18 cellular contexts compared by ENCODE assay signal in the genomic region with DNA sequence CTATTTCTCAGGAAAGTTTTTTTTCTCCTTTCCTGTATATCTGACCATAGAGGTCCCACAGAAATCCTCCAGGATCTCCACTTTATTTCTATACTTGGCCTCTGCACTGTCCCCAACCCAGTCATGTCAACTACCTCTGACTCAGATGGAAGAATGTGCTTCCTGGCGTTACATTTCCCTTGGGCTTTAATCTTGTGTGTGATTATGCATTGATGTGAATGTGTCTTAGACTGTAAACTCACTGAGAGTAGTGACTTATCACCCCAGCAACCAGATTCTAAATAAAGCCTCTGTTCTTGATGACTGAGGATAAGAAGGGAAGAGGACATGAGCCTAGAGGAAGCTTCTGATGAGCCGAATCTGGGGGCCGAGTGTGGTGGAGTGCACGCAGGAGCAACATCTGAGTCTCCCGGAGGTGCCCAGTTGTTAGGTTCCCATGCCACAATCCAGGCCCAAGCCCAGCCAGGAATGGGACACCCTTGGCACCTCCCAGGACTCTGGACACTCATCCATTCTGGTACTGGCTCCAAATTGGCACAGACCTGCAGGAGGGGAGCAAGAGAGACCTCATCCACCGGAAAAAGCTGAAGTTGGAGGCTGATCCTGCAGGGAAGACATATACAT. TPM values are rescaled to one million over a fixed set of nuclear protein-coding genes. Genes with fewer than 3 reads are reported as not detected.
A peak's percentile ranks its signal among the peaks of the same experiment; 100 is the strongest.
DNase-seq lines count a peak whose midpoint lies in the region; ATAC-seq and TF ChIP-seq lines count a peak whose summit lies in the region.
"Had no signal": no experiment of that assay in that cellular context is flagged by ENCODE, and none has a peak within 500 bp of the region (broad histone marks: within the 10 kb centered on the region; RNA-seq: fewer than 3 reads in every experiment).

No MANE protein-coding gene starts in this region.

- H3K4me3 Mint-ChIP-seq in nephron progenitor cell = no peak overlapping the region
- H3K4me3 Mint-ChIP-seq: activated T-cell treated with anti-CD3 and anti-CD28 coated beads, Interleukin-2, amount 50 U/mL, for 72 hours; CD8-positive, alpha-beta T cell; dendritic cell treated with granulocyte-macrophage colony-stimulating factor and Interleukin-4, amounts not matched to agents 40 ng/mL and 50 ng/mL, for 4 days had no signal

- ATAC-seq in Panc1 (peak; percentile 56), psoas muscle (peak; percentile 68 to 87 (median 74)), GM19395 (IDR thresholded peaks at IDR 0.05; ENCODE audit: unreplicated experiment) (no peak)
- ATAC-seq in activated naive CD4-positive, alpha-beta T cell treated with anti-CD3 and anti-CD28 coated beads, Interleukin-2, amount 50 U/mL, for 72 hours = no peak
- ATAC-seq: activated T-cell treated with anti-CD3 and anti-CD28 coated beads, Interleukin-2, amount 50 U/mL, for 72 hours; CD8-positive, alpha-beta T cell had no signal

- DNase-seq in Daoy (ENCODE audit: low read depth) (peak; percentile 53), Panc1 (ENCODE audit: low read depth, low spot score) (no peak), fibroblast of gingiva (ENCODE audit: low read depth) (peak; percentile 56), psoas muscle (no peak), nephron progenitor cell (no peak)
- no peak for DNase-seq in activated naive CD4-positive, alpha-beta T cell treated with anti-CD3 and anti-CD28 coated beads, Interleukin-2, amount 50 U/mL, for 72 hours (ENCODE audit: low spot score in 2 of 2)
- DNase-seq: activated CD4-positive, alpha-beta T cell treated with anti-CD3 and anti-CD28 coated beads, Interleukin-2, amount 50 U/mL, for 4 hours; activated T-cell treated with anti-CD3 and anti-CD28 coated beads, Interleukin-2, amount 50 U/mL, for 72 hours; CD8-positive, alpha-beta T cell; midbrain; NCI-H1092 treated with DMSO at 0.1 percent for 48 hours; NCI-H2171 treated with DMSO at 0.1 percent for 48 hours; NK-92 treated with Interleukin-12 subunit alpha and Interleukin-12 subunit beta, amount 100 ng/mL, for 24 hours; ovary; stimulated activated CD4-positive, alpha-beta T cell treated with anti-CD3 and anti-CD28 coated beads, Interleukin-15, amount 100 ng/mL, for 24 hours; substantia nigra had no signal

- H3K9me3 Mint-ChIP-seq in activated naive CD4-positive, alpha-beta T cell treated with anti-CD3 and anti-CD28 coated beads, Interleukin-2, amount 50 U/mL, for 72 hours = peaks cover 4 to 5% of the 10 kb centered on the region in 2 donors
- H3K9me3 Mint-ChIP-seq in nephron progenitor cell = peaks cover 6% of the 10 kb centered on the region
- H3K9me3 Mint-ChIP-seq: dendritic cell treated with granulocyte-macrophage colony-stimulating factor and Interleukin-4, amounts not matched to agents 40 ng/mL and 50 ng/mL, for 4 days had no signal

- H3K4me1 ChIP-seq in Panc1 (ENCODE audit: control insufficient read depth, insufficient read depth, low read length) = no peaks in the 10 kb centered on the region
- H3K4me1 ChIP-seq in psoas muscle = peaks cover 9% of the 10 kb centered on the region

- intact Hi-C loops in Panc1 (cut with micrococcal nuclease; ENCODE audit: unreplicated experiment) (no loop called here), psoas muscle (cut with DNase I) (no loop called here)

- H3K27me3 ChIP-seq in Panc1 (ENCODE audit: control insufficient read depth, insufficient read depth, low read length) = no peaks in the 10 kb centered on the region
- no peaks in the 10 kb centered on the region for H3K27me3 ChIP-seq in psoas muscle (ENCODE audit: insufficient read depth in 3 of 3, low read length in 2 of 3)
- H3K27me3 ChIP-seq: ovary had no signal

- no peak overlapping the region for H3K4me3 ChIP-seq in Panc1 (ENCODE audit: low read depth in 2 of 2, low read length in 2 of 2)
- H3K4me3 ChIP-seq in psoas muscle = no peak overlapping the region
- H3K4me3 ChIP-seq: ovary had no signal

- POLR2A ChIA-PET in Panc1 (lab: Charles Lee) = no interaction called here

- in situ Hi-C loops in Panc1 (cut with HindIII; ENCODE audit: low pct_unique_long_range_greater_than_20kb, low sequenced_read_pairs) = no loop called here

- CTCF ChIA-PET in Panc1 (lab: Charles Lee) = no interaction called here

- H3K27ac ChIP-seq in Panc1 (ENCODE audit: low read length) (peak overlapping the region; percentile 35; the same call in 1 of the 2 replicates), psoas muscle (no peak overlapping the region)
- H3K27ac ChIP-seq: ovary had no signal

- no peaks in the 10 kb centered on the region for H3K36me3 Mint-ChIP-seq in activated naive CD4-positive, alpha-beta T cell treated with anti-CD3 and anti-CD28 coated beads, Interleukin-2, amount 50 U/mL, for 72 hours
- H3K36me3 Mint-ChIP-seq in nephron progenitor cell (ENCODE audit: low read depth) = no peaks in the 10 kb centered on the region
- H3K36me3 Mint-ChIP-seq: CD8-positive, alpha-beta T cell had no signal

- TF ChIP-seq CTCF in Panc1 (IDR thresholded peaks at IDR 0.05) = no peak
- TF ChIP-seq CTCF in psoas muscle (IDR thresholded peaks at IDR 0.05) = no peak
- no peak for TF ChIP-seq CTCF in nephron progenitor cell (IDR thresholded peaks at IDR 0.05)

- no TSS peak for BruUV-seq in Panc1 (replicated peaks; lab: Mats Ljungman, UMichigan)

- WGBS in psoas muscle, 3 donors = 18 to 35% (median 26%) methylated on average over 6 of the region's 6 CpGs

- H3K36me3 ChIP-seq in Panc1 (ENCODE audit: control insufficient read depth, insufficient read depth, low read length) (no peaks in the 10 kb centered on the region), psoas muscle (ENCODE audit: insufficient read depth in 1 of 2, low read depth in 1 of 2) (no peaks in the 10 kb centered on the region)
- H3K36me3 ChIP-seq: ovary had no signal

- no peaks in the 10 kb centered on the region for H3K4me1 Mint-ChIP-seq in nephron progenitor cell

- H3K27me3 Mint-ChIP-seq in nephron progenitor cell (ENCODE audit: low read depth, poor library complexity) = no peaks in the 10 kb centered on the region

- H3K27ac Mint-ChIP-seq in activated naive CD4-positive, alpha-beta T cell treated with anti-CD3 and anti-CD28 coated beads, Interleukin-2, amount 50 U/mL, for 72 hours = no peak overlapping the region
- H3K27ac Mint-ChIP-seq in nephron progenitor cell = no peak overlapping the region
- H3K27ac Mint-ChIP-seq: activated T-cell treated with anti-CD3 and anti-CD28 coated beads, Interleukin-2, amount 50 U/mL, for 72 hours; CD8-positive, alpha-beta T cell; dendritic cell treated with granulocyte-macrophage colony-stimulating factor and Interleukin-4, amounts not matched to agents 40 ng/mL and 50 ng/mL, for 4 days had no signal

- H3K9me3 ChIP-seq in Panc1 (ENCODE audit: control insufficient read depth, insufficient read depth, low read depth, low read length) = peaks cover 3% of the 10 kb centered on the region; the same call in 1 of the 2 replicates
- no peaks in the 10 kb centered on the region for H3K9me3 ChIP-seq in psoas muscle

RNA-seq across cellular contexts. Expression of gene HEG1, which starts 32.1 kb away (rescaled TPM):
- 14.9 and 17.1 TPM in 2 replicates for total RNA-seq in Daoy (2014; rRNA removed; shearing (Covaris generic))
- total RNA-seq in Panc1 (2021; ENCODE audit: unreplicated experiment) (141 TPM), psoas muscle (10 to 100 TPM; 11.7 to 38.7 (median 17.5) TPM)
- 63.2 TPM for polyA plus RNA-seq in Panc1 (2012; ENCODE audit: insufficient read length)
- 1 to 10 TPM; 3.2 to 6.4 (median 4.5) TPM for polyA plus RNA-seq in psoas muscle
- total RNA-seq in activated naive CD4-positive, alpha-beta T cell treated with anti-CD3 and anti-CD28 coated beads, Interleukin-2, amount 50 U/mL, for 72 hours = 10 to 100 TPM in 1 of 2 donors, 1 to 10 TPM in 1; 9.8 to 13.9 TPM

Comparison
In these comparisons a context has a peak if more than half of its experiments do, and no peak if none do; other contexts are left out.
1. DNase-seq: peak in Daoy (single experiment) and fibroblast of gingiva (single experiment); none in Panc1 (single experiment), psoas muscle (0 of 2), activated naive CD4-positive, alpha-beta T cell treated with anti-CD3 and anti-CD28 coated beads, Interleukin-2, amount 50 U/mL, for 72 hours (0 of 2) and nephron progenitor cell (single experiment).
2. ATAC-seq: peak in Panc1 (single experiment) and psoas muscle (4 of 4); none in activated naive CD4-positive, alpha-beta T cell treated with anti-CD3 and anti-CD28 coated beads, Interleukin-2, amount 50 U/mL, for 72 hours (0 of 2) and GM19395 (single experiment).